In genomic region chr9:97562542-97562941, GRCh38 we compare ENCODE assay signal across 13 cellular contexts.
"Had no signal": no experiment of that assay in that cellular context is flagged by ENCODE, and none has a peak within 500 bp of the region (broad histone marks: within the 10 kb centered on the region; RNA-seq: fewer than 3 reads in every experiment).

No MANE protein-coding gene starts in this region.

- ATAC-seq: activated naive CD8-positive, alpha-beta T cell treated with anti-CD3 and anti-CD28 coated beads, Interleukin-2, amount 50 U/mL, for 24 hours; activated T-cell treated with anti-CD3 and anti-CD28 coated beads, Interleukin-2, amount 50 U/mL, for 4 hours; pancreas; stimulated activated effector memory CD8-positive, alpha-beta T cell treated with anti-CD3 and anti-CD28 coated beads, Interleukin-12 subunit alpha, Interleukin-12 subunit beta, amount 100 ng/mL, for 72 hours had no signal

- H3K4me3 ChIP-seq: pancreas, SJCRH30 had no signal

- H3K27ac ChIP-seq: pancreas, SJCRH30 had no signal

- H3K27me3 ChIP-seq: pancreas, SJCRH30 had no signal

- DNase-seq: activated CD4-positive, alpha-beta T cell treated with anti-CD3 and anti-CD28 coated beads, Interleukin-2, amount 50 U/mL, for 1 hour; activated naive CD8-positive, alpha-beta T cell treated with anti-CD3 and anti-CD28 coated beads, Interleukin-2, amount 50 U/mL, for 24 hours; activated T-cell treated with anti-CD3 and anti-CD28 coated beads, Interleukin-2, amount 50 U/mL, for 4 hours; endodermal cell; foreskin fibroblast; islet precursor cell; mesendoderm; nephron progenitor cell; pancreas; retina; SJCRH30; small intestine had no signal

- H3K9me3 ChIP-seq: pancreas, SJCRH30 had no signal

- H3K36me3 ChIP-seq: pancreas, SJCRH30 had no signal
